Comparison of ENCODE assay signal across 11 cellular contexts in genomic region chr15:48493084-48493762, GRCh38.
DNase-seq lines count a peak whose midpoint lies in the region; ATAC-seq, FAIRE-seq and TF ChIP-seq lines count a peak whose summit lies in the region.
"Had no signal": no experiment of that assay in that cellular context is flagged by ENCODE, and none has a peak within 500 bp of the region (broad histone marks: within the 10 kb centered on the region; RNA-seq: fewer than 3 reads in every experiment).

No MANE protein-coding gene starts in this region.

- no peaks in the 10 kb centered on the region for H3K27me3 ChIP-seq in bronchial epithelial cell (ENCODE audit: control insufficient read depth, insufficient read depth, low read length)
- H3K27me3 ChIP-seq in upper lobe of right lung, result no peaks in the 10 kb centered on the region
- H3K27me3 ChIP-seq in spleen (replicated peaks in 1 of 7), result no peaks in the 10 kb centered on the region

- H3K4me1 ChIP-seq in upper lobe of right lung (no peaks in the 10 kb centered on the region), spleen (no peaks in the 10 kb centered on the region)

- peak overlapping the region; percentile 12 for H3K27ac ChIP-seq in upper lobe of right lung
- peak overlapping the region in 1 of 8 donors; percentile 9 for H3K27ac ChIP-seq in spleen

- FAIRE-seq in bronchial epithelial cell (lab: Jason Lieb, UNC), result no peak

- no peak for ATAC-seq in upper lobe of right lung
- no peak for ATAC-seq in GM18870 (IDR thresholded peaks at IDR 0.05; ENCODE audit: unreplicated experiment)
- ATAC-seq in HG02610 (IDR thresholded peaks at IDR 0.05; ENCODE audit: unreplicated experiment), result no peak
- ATAC-seq: stimulated activated naive B cell treated with anti-CD40 and anti-IgM and Interleukin-4, amounts not matched to agents 10 μg/mL and 1 μg/mL and 100 μg/mL, for 72 hours had no signal

- peak; percentile 82 for DNase-seq in HT1080 (ENCODE audit: low read depth)
- DNase-seq in bronchial epithelial cell (ENCODE audit: low read depth), result peak; percentile 36
- peak; percentile 71 for DNase-seq in kidney glomerular epithelial cell (lab: John Stamatoyannopoulos, UW)
- DNase-seq in upper lobe of right lung, result no peak
- no peak for DNase-seq in spleen
- DNase-seq: cortex of kidney; left cardiac atrium; stimulated activated CD4-positive, alpha-beta T cell treated with anti-CD3 and anti-CD28 coated beads, Interleukin-12 subunit alpha, Interleukin-12 subunit beta, amount 100 ng/mL, for 4 hours; stimulated activated naive B cell treated with anti-CD40 and anti-IgM and Interleukin-4, amounts not matched to agents 10 μg/mL and 1 μg/mL and 100 μg/mL, for 72 hours had no signal

- no peaks in the 10 kb centered on the region for H3K36me3 ChIP-seq in bronchial epithelial cell (ENCODE audit: control insufficient read depth, insufficient read depth, low read length)
- peaks cover 39% of the 10 kb centered on the region for H3K36me3 ChIP-seq in upper lobe of right lung
- peaks cover 0 to 88% (median 23%) of the 10 kb centered on the region in 6 donors for H3K36me3 ChIP-seq in spleen

- no peaks in the 10 kb centered on the region for H3K9me3 ChIP-seq in upper lobe of right lung
- no peaks in the 10 kb centered on the region for H3K9me3 ChIP-seq in spleen

- intact Hi-C loops in upper lobe of right lung (cut with DNase I) (no loop called here), spleen (cut with DNase I; ENCODE audit: low total_unique reads) (no loop called here)

- no peak for TF ChIP-seq POLR2A in spleen (IDR thresholded peaks at IDR 0.05)

- H3K4me3 ChIP-seq in bronchial epithelial cell (ENCODE audit: low read depth, low read length), result no peak overlapping the region
- H3K4me3 ChIP-seq in upper lobe of right lung, result no peak overlapping the region
- H3K4me3 ChIP-seq in spleen, result no peak overlapping the region

- no peak for TF ChIP-seq CTCF in bronchial epithelial cell (IDR thresholded peaks at IDR 0.05; ENCODE audit: insufficient read depth, low read length, severe bottlenecking)
- TF ChIP-seq CTCF in upper lobe of right lung (IDR thresholded peaks at IDR 0.05), result no peak
- no peak for TF ChIP-seq CTCF in spleen (IDR thresholded peaks at IDR 0.05 in 8 of 11, conservative IDR thresholded peaks at IDR 0.05 in 3 of 11)

- WGBS in spleen, 5 donors, result 78 to 100% (median 92%) methylated on average over 1 of the region's 1 CpG

Comparison
In these comparisons a context has a peak if more than half of its experiments do, and no peak if none do; other contexts are left out.
1. DNase-seq: peak in HT1080 (single experiment), bronchial epithelial cell (single experiment) and kidney glomerular epithelial cell (single experiment); none in upper lobe of right lung (single experiment) and spleen (single experiment).